ENCODE assay signal across 8 cellular contexts in genomic region chr13:51643882-51644281, GRCh38. TPM values are rescaled to one million over a fixed set of nuclear protein-coding genes. Genes with fewer than 3 reads are reported as not detected.
A peak's percentile ranks its signal among the peaks of the same experiment; 100 is the strongest.
DNase-seq lines count a peak whose midpoint lies in the region; ATAC-seq and TF ChIP-seq lines count a peak whose summit lies in the region.

No MANE protein-coding gene starts in this region.

- no peak overlapping the region for H3K4ac ChIP-seq in IMR-90 (ENCODE audit: low read depth, low read length)

- TF ChIP-seq EP300 in ovary (IDR thresholded peaks at IDR 0.05): no peak

- H2AK5ac ChIP-seq in IMR-90 (ENCODE audit: low read depth, low read length): no peak overlapping the region

- no peak for ATAC-seq in CD8-positive, alpha-beta T cell
- ATAC-seq in IMR-90 (ENCODE audit: low read depth) (peak; percentile 81), GM18502 (IDR thresholded peaks at IDR 0.05; ENCODE audit: poor library complexity, unreplicated experiment) (no peak), GM18907 (IDR thresholded peaks at IDR 0.05; ENCODE audit: unreplicated experiment) (no peak)

- peak overlapping the region; percentile 55; the same call in 1 of the 2 replicates for H2BK20ac ChIP-seq in IMR-90 (ENCODE audit: low read depth, low read length)

- H3K9me3 ChIP-seq in CD8-positive, alpha-beta T cell (ENCODE audit: low read length): no peaks in the 10 kb centered on the region
- H3K9me3 ChIP-seq in IMR-90 (ENCODE audit: control insufficient read depth, insufficient read depth, low read length): no peaks in the 10 kb centered on the region
- H3K9me3 ChIP-seq in ovary: no peaks in the 10 kb centered on the region

- no peak overlapping the region for H3K4me3 ChIP-seq in CD8-positive, alpha-beta T cell (ENCODE audit: low read depth, low read length)
- no peak overlapping the region for H3K4me3 ChIP-seq in IMR-90 (ENCODE audit: insufficient read depth, low read depth, low read length)
- H3K4me3 ChIP-seq in astrocyte of the cerebellum (ENCODE audit: low read depth, low read length): no peak overlapping the region
- no peak overlapping the region for H3K4me3 ChIP-seq in ovary

- TF ChIP-seq POLR2A in IMR-90 (IDR thresholded peaks at IDR 0.05; ENCODE audit: low read depth, low read length) (peak; percentile 26; the same call in 1 of the 2 replicates), ovary (IDR thresholded peaks at IDR 0.05) (no peak)

- no peak overlapping the region for H2AK9ac ChIP-seq in IMR-90 (replicated peaks; ENCODE audit: low read depth, low read length, poor library complexity)

- H4K20me1 ChIP-seq in IMR-90 (ENCODE audit: insufficient read depth, low read length): peaks cover 7% of the 10 kb centered on the region; the same call in 1 of the 2 replicates

- no peak overlapping the region for H3K14ac ChIP-seq in IMR-90 (replicated peaks; ENCODE audit: low read depth, low read length)

- peaks cover 2% of the 10 kb centered on the region for H3K36me3 Mint-ChIP-seq in CD8-positive, alpha-beta T cell

- H2AFZ ChIP-seq in IMR-90 (replicated peaks; ENCODE audit: low read length, poor library complexity): no peak overlapping the region

- H3K4me2 ChIP-seq in IMR-90 (ENCODE audit: low read depth, low read length): peak overlapping the region; percentile 86; the same call in 1 of the 2 replicates

- POLR2A ChIA-PET in CD8-positive, alpha-beta T cell (lab: Charles Lee): no interaction called here
- POLR2A ChIA-PET in IMR-90 (lab: Charles Lee; ENCODE audit: unreplicated experiment): no interaction called here

- no peaks in the 10 kb centered on the region for H3K36me3 ChIP-seq in CD8-positive, alpha-beta T cell (ENCODE audit: insufficient read depth, low read length)
- H3K36me3 ChIP-seq in IMR-90 (ENCODE audit: control insufficient read depth, insufficient read depth, low read length) (no peaks in the 10 kb centered on the region), ovary (no peaks in the 10 kb centered on the region)

- DNase-seq in CD8-positive, alpha-beta T cell: no peak
- DNase-seq in IMR-90: peak; percentile 95
- DNase-seq in astrocyte of the cerebellum (ENCODE audit: low read depth): peak; percentile 84
- DNase-seq in lung microvascular endothelial cell (ENCODE audit: low read depth in 2 of 2): peak; percentile 26 to 92
- no peak for DNase-seq in ovary
- DNase-seq in NCI-H1417 treated with DMSO at 0.1 percent for 48 hours (lab: John Stamatoyannopoulos, UW): no peak

- TF ChIP-seq RAD21 in IMR-90 (IDR thresholded peaks at IDR 0.05; ENCODE audit: low read length): peak; percentile 19; the same call in 1 of the 2 replicates

- peaks cover 18 to 62% of the 10 kb centered on the region in 2 experiments for H3K79me1 ChIP-seq in IMR-90 (ENCODE audit: low read depth in 1 of 2, low read length in 2 of 2)

- H2BK15ac ChIP-seq in IMR-90 (ENCODE audit: low read depth, low read length): peak overlapping the region; percentile 62; the same call in 2 of the 3 replicates

- intact Hi-C loops in CD8-positive, alpha-beta T cell (cut with DNase I, micrococcal nuclease): loop anchor here (1.0 to 5.0 kb wide), 4 partner anchors 57 to 191 kb away; partner anchors contain the start of genes INTS6 (in 1 of the 2) and WDFY2 (in 1 of the 2)
- intact Hi-C loops in IMR-90 (cut with micrococcal nuclease) (loop anchor here (1.0 to 2.0 kb wide), 3 partner anchors 59 to 191 kb away; partner anchors contain the start of gene INTS6), ovary (cut with DNase I) (no loop called here)

- no peak overlapping the region for H3K27ac ChIP-seq in CD8-positive, alpha-beta T cell (ENCODE audit: low read depth, low read length)
- no peak overlapping the region for H3K27ac ChIP-seq in IMR-90 (ENCODE audit: insufficient read depth, low read length)
- no peak overlapping the region for H3K27ac ChIP-seq in ovary

- in situ Hi-C loops in IMR-90 (cut with MboI; ENCODE audit: low sequenced_read_pairs) (no loop called here), astrocyte of the cerebellum (cut with HindIII; ENCODE audit: low sequenced_read_pairs) (no loop called here)

- no peak overlapping the region for H4K91ac ChIP-seq in IMR-90 (ENCODE audit: insufficient read depth, low read depth, low read length)

- dilution Hi-C loops in IMR-90 (cut with HindIII; ENCODE audit: low sequenced_read_pairs, unreplicated experiment): no loop called here

- peak overlapping the region; percentile 32 to 96; a peak in 3 of 4 replicates for H4K8ac ChIP-seq in IMR-90 (ENCODE audit: low read depth in 2 of 2, low read length in 2 of 2)

- BruUV-seq in IMR-90 (replicated peaks; lab: Mats Ljungman, UMichigan): no TSS peak

- 0 out of 2 replicates have a peak overlapping the region, but pooled peaks have one; percentile 46 for H4K5ac ChIP-seq in IMR-90 (ENCODE audit: low read depth, low read length)

- H2BK5ac ChIP-seq in IMR-90 (ENCODE audit: low read depth, low read length, poor library complexity, severe bottlenecking): peak overlapping the region; percentile 98

- H3K18ac ChIP-seq in IMR-90 (ENCODE audit: low read depth, low read length): peak overlapping the region; percentile 66; the same call in 1 of the 2 replicates

- H3K4me1 Mint-ChIP-seq in CD8-positive, alpha-beta T cell (ENCODE audit: low read depth): peaks cover 50% of the 10 kb centered on the region

- H3K56ac ChIP-seq in IMR-90 (ENCODE audit: extremely low read depth, insufficient read depth, low read length): no peak overlapping the region

- CTCF ChIA-PET in CD8-positive, alpha-beta T cell (lab: Charles Lee): no interaction called here
- CTCF ChIA-PET in IMR-90 (lab: Yijun Ruan, JAX): interaction anchor here (0.5 to 0.6 kb wide), 2 partner anchors 40 to 496 kb away, joined by 3 to 7 read pairs; no protein-coding TSS in a partner anchor

- no peaks in the 10 kb centered on the region for H3K9me3 Mint-ChIP-seq in CD8-positive, alpha-beta T cell

- peak overlapping the region; percentile 42 for H3K4me3 Mint-ChIP-seq in CD8-positive, alpha-beta T cell

- peak overlapping the region; percentile 80; the same call in 1 of the 2 replicates for H2BK120ac ChIP-seq in IMR-90 (ENCODE audit: low read depth, low read length)

- H3K23ac ChIP-seq in IMR-90 (ENCODE audit: low read depth, low read length): no peak overlapping the region

- peaks cover 11% of the 10 kb centered on the region for H3K9me1 ChIP-seq in IMR-90 (ENCODE audit: insufficient read depth, low read length)

- WGBS in IMR-90 (ENCODE audit: extremely low coverage in 2 of 2, insufficient read length in 1 of 2), 2 experiments: no CpG with 5 or more reads among the region's 1 CpG
- 23 to 53% (median 29%) methylated on average over 1 of the region's 1 CpG for WGBS in ovary, 3 donors

- no peaks in the 10 kb centered on the region for H3K27me3 ChIP-seq in CD8-positive, alpha-beta T cell (ENCODE audit: insufficient read depth, low read length)
- H3K27me3 ChIP-seq in IMR-90 (ENCODE audit: control insufficient read depth, insufficient read depth, low read length): no peaks in the 10 kb centered on the region
- H3K27me3 ChIP-seq in ovary: no peaks in the 10 kb centered on the region

- peaks cover 44% of the 10 kb centered on the region for H3K4me1 ChIP-seq in CD8-positive, alpha-beta T cell (ENCODE audit: insufficient read depth, low read length)
- H3K4me1 ChIP-seq in IMR-90 (ENCODE audit: control insufficient read depth, insufficient read depth, low read length) (peaks cover 15% of the 10 kb centered on the region), ovary (ENCODE audit: insufficient read depth) (peaks cover 13% of the 10 kb centered on the region)

- no peak overlapping the region for H3K9ac ChIP-seq in IMR-90 (ENCODE audit: low read depth, low read length)

- no peaks in the 10 kb centered on the region for H3K27me3 Mint-ChIP-seq in CD8-positive, alpha-beta T cell (ENCODE audit: low read depth)

- no peak for TF ChIP-seq CTCF in CD8-positive, alpha-beta T cell (IDR thresholded peaks at IDR 0.05)
- TF ChIP-seq CTCF in IMR-90 (conservative IDR thresholded peaks at IDR 0.05; ENCODE audit: low read depth, low read length) (no peak), astrocyte of the cerebellum (IDR thresholded peaks at IDR 0.05; ENCODE audit: low read depth, low read length, missing control alignments) (no peak), ovary (IDR thresholded peaks at IDR 0.05) (no peak)

- peak overlapping the region; percentile 96 for H3K27ac Mint-ChIP-seq in CD8-positive, alpha-beta T cell

TF ChIP-seq in IMR-90, 13 proteins besides CTCF, POLR2A, EP300 and RAD21:
- peak; percentile 46; the same call in 1 of the 2 replicates for TF ChIP-seq CEBPB (IDR thresholded peaks at IDR 0.05; ENCODE audit: low read depth, low read length)
- no peak for TF ChIP-seq RCOR1 (IDR thresholded peaks at IDR 0.05; ENCODE audit: insufficient replicate concordance, low read length)
- no peak for TF ChIP-seq MAZ (IDR thresholded peaks at IDR 0.05; ENCODE audit: borderline replicate concordance, low read depth, low read length)
- no peak for TF ChIP-seq ELK1 (IDR thresholded peaks at IDR 0.05; ENCODE audit: borderline replicate concordance, low read depth, low read length)
- TF ChIP-seq RFX5 (IDR thresholded peaks at IDR 0.05; ENCODE audit: low read depth, low read length): no peak
- TF ChIP-seq MXI1 (IDR thresholded peaks at IDR 0.05; ENCODE audit: borderline replicate concordance, low read depth, low read length): no peak
- TF ChIP-seq FOS (IDR thresholded peaks at IDR 0.05; ENCODE audit: low read depth, low read length): peak; percentile 31; the same call in 1 of the 2 replicates
- peak; percentile 30; the same call in 1 of the 2 replicates for TF ChIP-seq MAFK (IDR thresholded peaks at IDR 0.05; ENCODE audit: low read depth, low read length)
- TF ChIP-seq SMC3 (IDR thresholded peaks at IDR 0.05; ENCODE audit: low read depth, low read length): 0 out of 2 replicates have a peak, but pooled peaks have one; percentile 9
TF ChIP-seq in IMR-90: peak in this region for 4.

RNA-seq across cellular contexts. Expression of gene WDFY2, which starts 59.6 kb away (rescaled TPM):
- 10 to 100 TPM; 17.2 to 18.6 TPM for total RNA-seq in CD8-positive, alpha-beta T cell
- total RNA-seq in IMR-90 (2012; rRNA removed) (4.3 and 6.7 TPM in 2 replicates), lung microvascular endothelial cell (2.6 and 4.4 TPM in 2 replicates), ovary (10 to 100 TPM in 6 of 7 donors, 1 to 10 TPM in 1; 9.9 to 17.9 (median 14.9) TPM)
- polyA plus RNA-seq in IMR-90 (2012; rRNA removed) (4.3 and 5.4 TPM in 2 replicates), ovary (10 to 100 TPM in 1 of 2 donors, 1 to 10 TPM in 1; 5.4 to 11.6 TPM)
- polyA plus RNA-seq in IMR-90 (2012; cell fraction: cytosol; rRNA removed): 1.5 and 1.8 TPM in 2 replicates
- 10.1 and 27.3 TPM in 2 replicates for polyA plus RNA-seq in IMR-90 (2012; cell fraction: nucleus; rRNA removed; ENCODE audit: low replicate concordance)

Comparison
In these comparisons a context has a peak if more than half of its experiments do, and no peak if none do; other contexts are left out.
1. DNase-seq: peak in IMR-90 (single experiment), astrocyte of the cerebellum (single experiment) and lung microvascular endothelial cell (2 of 2); none in CD8-positive, alpha-beta T cell (0 of 7), ovary (0 of 5) and NCI-H1417 treated with DMSO at 0.1 percent for 48 hours (single experiment).
2. intact Hi-C loops: an anchor here in CD8-positive, alpha-beta T cell (1.0 to 5.0 kb wide) and IMR-90 (1.0 to 2.0 kb wide); none called in ovary.